Comparison of ENCODE assay signal across 8 cellular contexts in the genomic region with DNA sequence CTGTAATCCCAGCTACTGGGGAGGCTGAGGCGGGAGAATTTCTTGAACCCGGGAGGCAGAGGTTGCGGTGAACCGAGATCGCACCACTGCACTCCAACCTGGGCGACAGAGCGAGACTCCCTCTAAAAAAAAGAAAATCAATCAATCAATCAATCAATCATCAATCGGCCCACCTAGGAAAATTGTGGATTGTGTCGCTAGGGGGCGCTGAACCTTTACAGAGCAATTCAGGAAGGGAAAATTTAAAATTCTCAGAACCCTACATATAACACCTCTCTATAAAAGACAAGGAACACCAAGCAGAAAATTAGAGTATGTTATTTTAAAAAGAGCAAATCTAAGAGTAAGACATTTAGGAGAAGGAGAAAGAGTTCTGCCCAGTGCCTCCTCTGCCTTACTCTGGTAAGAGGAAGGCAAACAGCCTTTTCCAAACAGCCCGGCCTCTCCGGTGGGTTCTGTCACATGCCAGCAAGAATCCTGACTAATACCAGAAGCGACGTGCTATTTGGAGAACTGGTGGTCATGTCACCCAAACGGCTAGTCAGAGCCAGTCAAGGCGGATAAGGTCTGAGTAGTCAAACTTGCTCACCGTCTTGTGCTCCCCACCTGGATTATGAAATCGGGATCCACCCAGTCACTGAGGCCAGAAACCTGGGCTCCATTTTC. TPM values are rescaled to one million over a fixed set of nuclear protein-coding genes. Genes with fewer than 3 reads are reported as not detected.
DNase-seq lines count a peak whose midpoint lies in the region; ATAC-seq and TF ChIP-seq lines count a peak whose summit lies in the region.

No MANE protein-coding gene starts in this region.

- in situ Hi-C loops in T47D (cut with HindIII; ENCODE audit: low pct_unique_long_range_greater_than_20kb, low sequenced_read_pairs) = no loop called here

- no peaks in the 10 kb centered on the region for H3K36me3 ChIP-seq in HCT116 (ENCODE audit: control insufficient read depth in 1 of 2, insufficient read depth in 2 of 2, low read length in 2 of 2)
- H3K36me3 ChIP-seq in mesenchymal stem cell (ENCODE audit: control insufficient read depth in 1 of 2, insufficient read depth in 2 of 2, low read depth in 1 of 2, low read length in 2 of 2) = no peaks in the 10 kb centered on the region

- H3K23ac ChIP-seq in mesenchymal stem cell (ENCODE audit: low read length in 2 of 2) = no peak overlapping the region

- TF ChIP-seq CTCF in AG09309 (IDR thresholded peaks at IDR 0.05; ENCODE audit: control insufficient read depth, insufficient read depth, low read depth, low read length, missing control alignments) (peak; percentile 57), HCT116 (IDR thresholded peaks at IDR 0.05 in 2 of 3, conservative IDR thresholded peaks at IDR 0.05 in 1 of 3; ENCODE audit: borderline replicate concordance in 1 of 3, insufficient read depth in 1 of 3, low read depth in 2 of 3, low read length in 2 of 3) (peak; percentile 42 to 73 (median 61); a peak in 5 of 6 replicates)

- H3K4ac ChIP-seq in mesenchymal stem cell (ENCODE audit: low read depth in 1 of 2, low read length in 2 of 2) = no peak overlapping the region

- H3K4me1 Mint-ChIP-seq in stimulated activated effector memory CD8-positive, alpha-beta T cell treated with anti-CD3 and anti-CD28 coated beads, Interleukin-12 subunit alpha, Interleukin-12 subunit beta, amount 100 ng/mL, for 72 hours = no peaks in the 10 kb centered on the region

- H2BK5ac ChIP-seq in mesenchymal stem cell (ENCODE audit: low read depth, low read length, poor library complexity, severe bottlenecking) = no peak overlapping the region

- no peak overlapping the region for H3K18ac ChIP-seq in mesenchymal stem cell (ENCODE audit: low read depth in 1 of 2, low read length in 2 of 2)

- no peak overlapping the region for H2BK12ac ChIP-seq in mesenchymal stem cell (ENCODE audit: low read length in 2 of 2)

- no peak overlapping the region for H4K91ac ChIP-seq in mesenchymal stem cell (ENCODE audit: low read length)

- POLR2A ChIA-PET in HCT116 (lab: Charles Lee) = no interaction called here

- ATAC-seq in HCT116 (no peak), HG03457 (IDR thresholded peaks at IDR 0.05; ENCODE audit: unreplicated experiment) (no peak), HG03039 (IDR thresholded peaks at IDR 0.05; ENCODE audit: unreplicated experiment) (no peak)
- no peak for ATAC-seq in stimulated activated effector memory CD8-positive, alpha-beta T cell treated with anti-CD3 and anti-CD28 coated beads, Interleukin-12 subunit alpha, Interleukin-12 subunit beta, amount 100 ng/mL, for 72 hours

- no peak for TF ChIP-seq POLR2A in HCT116 (IDR thresholded peaks at IDR 0.05; ENCODE audit: borderline replicate concordance, extremely low read depth, insufficient read depth, insufficient read length)

- peak; percentile 59 for TF ChIP-seq RAD21 in HCT116 (IDR thresholded peaks at IDR 0.05; ENCODE audit: low read depth)

- no peaks in the 10 kb centered on the region for H3K79me2 ChIP-seq in HCT116 (ENCODE audit: insufficient read depth, low read length)

- H3K4me2 ChIP-seq in HCT116 (ENCODE audit: low read length) = no peak overlapping the region
- H3K4me2 ChIP-seq in mesenchymal stem cell (ENCODE audit: low read length, poor library complexity, severe bottlenecking) = no peak overlapping the region

- CTCF ChIA-PET in HCT116 (lab: Charles Lee) = interaction anchor here (3.5 kb wide), 1 partner anchor 9 kb away, joined by 12 read pairs; no protein-coding TSS in a partner anchor

- H4K20me1 ChIP-seq in HCT116 (ENCODE audit: insufficient read depth) = no peaks in the 10 kb centered on the region

- no peak overlapping the region for H3K4me3 Mint-ChIP-seq in stimulated activated effector memory CD8-positive, alpha-beta T cell treated with anti-CD3 and anti-CD28 coated beads, Interleukin-12 subunit alpha, Interleukin-12 subunit beta, amount 100 ng/mL, for 72 hours

- BruUV-seq in HCT116 (replicated peaks; lab: Mats Ljungman, UMichigan) = no TSS peak

- no peaks in the 10 kb centered on the region for H3K27me3 ChIP-seq in HCT116 (ENCODE audit: insufficient read depth, low read length)
- H3K27me3 ChIP-seq in mesenchymal stem cell (ENCODE audit: control insufficient read depth in 1 of 2, insufficient read depth in 1 of 2, low read length in 2 of 2) = peaks cover 0 to 3% of the 10 kb centered on the region in 2 experiments

- H2BK15ac ChIP-seq in mesenchymal stem cell (ENCODE audit: low read depth, poor library complexity, severe bottlenecking) = no peak overlapping the region

- intact Hi-C loops in HCT116 (cut with micrococcal nuclease) = loop anchor here (2.0 kb wide), 1 partner anchor 147 kb away; no protein-coding TSS in a partner anchor

- no peaks in the 10 kb centered on the region for H3K9me2 ChIP-seq in HCT116 (ENCODE audit: insufficient read depth)

- H3K9me3 Mint-ChIP-seq in stimulated activated effector memory CD8-positive, alpha-beta T cell treated with anti-CD3 and anti-CD28 coated beads, Interleukin-12 subunit alpha, Interleukin-12 subunit beta, amount 100 ng/mL, for 72 hours = no peaks in the 10 kb centered on the region

- no peak overlapping the region for H3K27ac Mint-ChIP-seq in stimulated activated effector memory CD8-positive, alpha-beta T cell treated with anti-CD3 and anti-CD28 coated beads, Interleukin-12 subunit alpha, Interleukin-12 subunit beta, amount 100 ng/mL, for 72 hours

- DNase-seq in AG09309 (ENCODE audit: low read depth) (no peak), HCT116 (ENCODE audit: low read depth, low spot score) (no peak), UCSD-AML1 (lab: John Stamatoyannopoulos, UW; ENCODE audit: unreplicated experiment) (peak; percentile 14), T47D (ENCODE audit: low read depth in 1 of 2, low spot score in 1 of 2) (peak; percentile 73 to 77), mesenchymal stem cell (no peak)
- DNase-seq in stimulated activated effector memory CD8-positive, alpha-beta T cell treated with anti-CD3 and anti-CD28 coated beads, Interleukin-12 subunit alpha, Interleukin-12 subunit beta, amount 100 ng/mL, for 72 hours (ENCODE audit: low spot score in 2 of 2) = peak; percentile 55 to 78

- no peaks in the 10 kb centered on the region for H3K4me1 ChIP-seq in HCT116 (ENCODE audit: control insufficient read depth in 1 of 2, insufficient read depth in 2 of 2, low read length in 2 of 2)
- no peaks in the 10 kb centered on the region for H3K4me1 ChIP-seq in mesenchymal stem cell (ENCODE audit: control insufficient read depth, insufficient read depth, low read depth, low read length)

- no peak overlapping the region for H2BK120ac ChIP-seq in mesenchymal stem cell (ENCODE audit: low read depth, low read length)

- no peak overlapping the region for H3K14ac ChIP-seq in mesenchymal stem cell (ENCODE audit: low read length in 2 of 2)

- H3K27ac ChIP-seq in HCT116 (ENCODE audit: low read depth, low read length) (no peak overlapping the region), mesenchymal stem cell (ENCODE audit: low read length, poor library complexity, severe bottlenecking) (no peak overlapping the region)

- no peak overlapping the region for H3K4me3 ChIP-seq in AG09309 (ENCODE audit: control insufficient read depth, low read depth, low read length)
- H3K4me3 ChIP-seq in HCT116 (replicated peaks in 1 of 2; ENCODE audit: low read depth in 1 of 2, low read length in 2 of 2) = no peak overlapping the region
- no peak overlapping the region for H3K4me3 ChIP-seq in mesenchymal stem cell (ENCODE audit: insufficient read depth in 1 of 2, low read depth in 1 of 2, low read length in 2 of 2)

- RAD21 ChIA-PET in HCT116 (lab: Charles Lee; ENCODE audit: low non-redundant PET in 1 of 2, low total read pairs in 2 of 2, uncharacterized antibody in 2 of 2, unreplicated experiment in 2 of 2) = no interaction called here

- H3K9ac ChIP-seq in HCT116 (ENCODE audit: low read length) = no peak overlapping the region
- H3K9ac ChIP-seq in mesenchymal stem cell (ENCODE audit: low read length) = peak overlapping the region; percentile 38

- 70% methylated on average over 10 of the region's 18 CpGs for WGBS in mesenchymal stem cell

- H3K79me1 ChIP-seq in mesenchymal stem cell (replicated peaks; ENCODE audit: low read length, poor library complexity, severe bottlenecking) = no peaks in the 10 kb centered on the region

- no peak overlapping the region for H4K8ac ChIP-seq in mesenchymal stem cell (ENCODE audit: low read length)

- no peaks in the 10 kb centered on the region for H3K9me3 ChIP-seq in HCT116 (ENCODE audit: control insufficient read depth in 1 of 2, insufficient read depth in 1 of 2, low read depth in 1 of 2, low read length in 2 of 2)
- no peaks in the 10 kb centered on the region for H3K9me3 ChIP-seq in mesenchymal stem cell (ENCODE audit: control insufficient read depth, low read length)

- H2AFZ ChIP-seq in HCT116 (ENCODE audit: low read depth, low read length, poor library complexity, severe bottlenecking) = peak overlapping the region; percentile 54
- no peak overlapping the region for H2AFZ ChIP-seq in mesenchymal stem cell (ENCODE audit: low read depth, low read length)

- no peaks in the 10 kb centered on the region for H3K36me3 Mint-ChIP-seq in stimulated activated effector memory CD8-positive, alpha-beta T cell treated with anti-CD3 and anti-CD28 coated beads, Interleukin-12 subunit alpha, Interleukin-12 subunit beta, amount 100 ng/mL, for 72 hours

- no peak overlapping the region for H2AK5ac ChIP-seq in mesenchymal stem cell (ENCODE audit: low read length, severe bottlenecking)

TF ChIP-seq in HCT116, 20 proteins besides CTCF, POLR2A, EP300 and RAD21 (continues in another document):
- TF ChIP-seq JUND (IDR thresholded peaks at IDR 0.05) = no peak
- TF ChIP-seq CEBPB (IDR thresholded peaks at IDR 0.05; ENCODE audit: low read depth) = no peak
- TF ChIP-seq TCF7L2 (IDR thresholded peaks at IDR 0.05; ENCODE audit: borderline replicate concordance, extremely low read depth, insufficient read depth, insufficient read length) = no peak

RNA-seq across cellular contexts. Expression of a gene that starts 22.3 kb away (rescaled TPM):
- not detected for total RNA-seq in HCT116 (2021; ENCODE audit: unreplicated experiment)
- not detected in 2 replicates for polyA plus RNA-seq in HCT116 (2012)
- not detected for polyA plus RNA-seq in mesenchymal stem cell (2013, experiment 1 of 2)
- polyA plus RNA-seq in mesenchymal stem cell (2013, experiment 2 of 2) = not detected

RNA-seq across cellular contexts. Expression of a gene that starts 30.9 kb away (rescaled TPM):
- 14.8 TPM for total RNA-seq in HCT116 (2021; ENCODE audit: unreplicated experiment)
- 9.0 and 10.2 TPM in 2 replicates for polyA plus RNA-seq in HCT116 (2012)
- polyA plus RNA-seq in mesenchymal stem cell (2013, experiment 1 of 2) = 7.2 TPM
- 6.8 TPM for polyA plus RNA-seq in mesenchymal stem cell (2013, experiment 2 of 2)

RNA-seq across cellular contexts. Expression of a gene that starts 31.0 kb away (rescaled TPM):
- 23.2 TPM for total RNA-seq in HCT116 (2021; ENCODE audit: unreplicated experiment)
- 6.9 and 9.7 TPM in 2 replicates for polyA plus RNA-seq in HCT116 (2012)
- 6.5 TPM for polyA plus RNA-seq in mesenchymal stem cell (2013, experiment 1 of 2)
- polyA plus RNA-seq in mesenchymal stem cell (2013, experiment 2 of 2) = 6.8 TPM

RNA-seq across cellular contexts. Expression of a gene that starts 33.9 kb away (rescaled TPM):
- total RNA-seq in HCT116 (2021; ENCODE audit: unreplicated experiment) = 25.1 TPM
- polyA plus RNA-seq in HCT116 (2012) = 8.0 and 8.8 TPM in 2 replicates
- polyA plus RNA-seq in mesenchymal stem cell (2013, experiment 1 of 2) = 14.6 TPM
- polyA plus RNA-seq in mesenchymal stem cell (2013, experiment 2 of 2) = 14.1 TPM

Comparison
In these comparisons a context has a peak if more than half of its experiments do, and no peak if none do; other contexts are left out.
1. DNase-seq: peak in UCSD-AML1 (single experiment), T47D (2 of 2) and stimulated activated effector memory CD8-positive, alpha-beta T cell treated with anti-CD3 and anti-CD28 coated beads, Interleukin-12 subunit alpha, Interleukin-12 subunit beta, amount 100 ng/mL, for 72 hours (2 of 2); none in AG09309 (single experiment), HCT116 (single experiment) and mesenchymal stem cell (single experiment).